Comparison of ENCODE assay signal across 1 cellular context in the genomic region with DNA sequence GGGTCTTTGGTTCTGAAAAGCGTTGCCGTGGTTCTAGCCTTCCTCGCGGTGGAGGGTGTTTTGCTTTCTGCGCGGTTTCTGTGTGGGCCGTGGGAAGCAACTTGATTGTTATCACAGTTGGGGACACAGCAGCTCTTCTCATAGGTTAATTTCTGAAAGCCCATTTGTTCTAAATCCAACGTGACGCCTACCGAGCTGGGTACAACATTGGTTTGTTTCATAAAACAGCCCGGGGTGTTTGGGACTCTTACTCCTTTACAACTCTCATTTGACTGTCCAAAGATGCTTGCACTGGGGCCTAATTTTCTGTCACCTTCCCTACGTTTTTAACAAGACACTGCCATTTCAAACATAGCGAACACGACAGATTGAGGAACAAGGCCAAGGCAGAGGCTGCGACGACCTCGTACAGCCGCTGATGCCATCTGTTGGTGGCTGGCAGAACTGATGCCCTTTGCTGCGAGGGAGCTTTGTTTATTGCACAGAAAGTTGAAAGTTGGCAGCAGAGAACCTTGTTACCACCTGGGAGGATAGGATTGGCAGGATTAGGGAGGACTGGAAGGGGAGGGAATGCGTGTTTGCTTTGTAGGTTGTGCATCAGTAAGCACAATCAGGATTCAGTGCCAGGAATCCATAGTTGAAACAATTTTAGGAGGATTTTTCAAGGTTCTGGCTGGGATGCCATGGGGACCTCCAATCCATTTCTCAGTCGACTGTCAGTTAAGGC.
TF ChIP-seq lines count a peak whose summit lies in the region.

No MANE protein-coding gene starts in this region.

TF ChIP-seq in HepG2, 621 proteins besides CTCF, POLR2A, EP300 and RAD21 (continued from another document and continues in another):
- TF ChIP-seq, protein P1, sequence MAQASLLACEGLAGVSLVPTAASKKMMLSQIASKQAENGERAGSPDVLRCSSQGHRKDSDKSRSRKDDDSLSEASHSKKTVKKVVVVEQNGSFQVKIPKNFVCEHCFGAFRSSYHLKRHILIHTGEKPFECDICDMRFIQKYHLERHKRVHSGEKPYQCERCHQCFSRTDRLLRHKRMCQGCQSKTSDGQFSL (CRISPR knock-in tag; IDR thresholded peaks at IDR 0.05) = no peak
- no peak for TF ChIP-seq NR2F2 (IDR thresholded peaks at IDR 0.05; ENCODE audit: borderline replicate concordance, low read depth)
- no peak for TF ChIP-seq ZNF720 (CRISPR knock-in tag; IDR thresholded peaks at IDR 0.05)
- no peak for TF ChIP-seq ZNF7 (CRISPR knock-in tag; IDR thresholded peaks at IDR 0.05)
- TF ChIP-seq KLF16 (CRISPR knock-in tag; IDR thresholded peaks at IDR 0.05) = no peak; a peak in 1 of 4 replicates
- no peak for TF ChIP-seq MAF1 (CRISPR knock-in tag; IDR thresholded peaks at IDR 0.05; ENCODE audit: borderline replicate concordance)
- no peak for TF ChIP-seq ATAD3A (CRISPR knock-in tag; IDR thresholded peaks at IDR 0.05)
- no peak for TF ChIP-seq HNRNPK (IDR thresholded peaks at IDR 0.05; ENCODE audit: low read depth, low read length, poor library complexity, severe bottlenecking)
- no peak for TF ChIP-seq ZNF547 (CRISPR knock-in tag; IDR thresholded peaks at IDR 0.05)
- no peak for TF ChIP-seq JUNB (CRISPR knock-in tag; IDR thresholded peaks at IDR 0.05; ENCODE audit: borderline replicate concordance)
- TF ChIP-seq ZNF567 (CRISPR knock-in tag; IDR thresholded peaks at IDR 0.05; ENCODE audit: borderline replicate concordance) = 0 out of 2 replicates have a peak, but pooled peaks have one; percentile 63
- TF ChIP-seq GABPB1 (CRISPR knock-in tag; IDR thresholded peaks at IDR 0.05) = no peak
- TF ChIP-seq MAX (IDR thresholded peaks at IDR 0.05) = no peak
- no peak for TF ChIP-seq SMAD1 (CRISPR knock-in tag; IDR thresholded peaks at IDR 0.05; ENCODE audit: borderline replicate concordance, low read depth)
- no peak for TF ChIP-seq RARG (CRISPR knock-in tag; IDR thresholded peaks at IDR 0.05; ENCODE audit: low read depth)
- no peak for TF ChIP-seq GRHL1 (CRISPR knock-in tag; conservative IDR thresholded peaks at IDR 0.05)
- TF ChIP-seq ZKSCAN8 (CRISPR knock-in tag; IDR thresholded peaks at IDR 0.05; ENCODE audit: borderline replicate concordance) = no peak
- peak; percentile 50; the same call in 1 of the 2 replicates for TF ChIP-seq PITX1 (CRISPR knock-in tag; IDR thresholded peaks at IDR 0.05)
- no peak for TF ChIP-seq ZNF383 (CRISPR knock-in tag; IDR thresholded peaks at IDR 0.05; ENCODE audit: borderline replicate concordance)
- TF ChIP-seq YEATS4 (CRISPR knock-in tag; IDR thresholded peaks at IDR 0.05; ENCODE audit: borderline replicate concordance) = no peak
- no peak for TF ChIP-seq CHD2 (IDR thresholded peaks at IDR 0.05; ENCODE audit: low read depth, low read length)
- no peak for TF ChIP-seq ZNF749 (CRISPR knock-in tag; IDR thresholded peaks at IDR 0.05; ENCODE audit: borderline replicate concordance)
- no peak for TF ChIP-seq SOX13 (IDR thresholded peaks at IDR 0.05)
- no peak for TF ChIP-seq SOX13 (CRISPR knock-in tag; conservative IDR thresholded peaks at IDR 0.05 in 1 of 2, IDR thresholded peaks at IDR 0.05 in 1 of 2)
- TF ChIP-seq, protein P2, sequence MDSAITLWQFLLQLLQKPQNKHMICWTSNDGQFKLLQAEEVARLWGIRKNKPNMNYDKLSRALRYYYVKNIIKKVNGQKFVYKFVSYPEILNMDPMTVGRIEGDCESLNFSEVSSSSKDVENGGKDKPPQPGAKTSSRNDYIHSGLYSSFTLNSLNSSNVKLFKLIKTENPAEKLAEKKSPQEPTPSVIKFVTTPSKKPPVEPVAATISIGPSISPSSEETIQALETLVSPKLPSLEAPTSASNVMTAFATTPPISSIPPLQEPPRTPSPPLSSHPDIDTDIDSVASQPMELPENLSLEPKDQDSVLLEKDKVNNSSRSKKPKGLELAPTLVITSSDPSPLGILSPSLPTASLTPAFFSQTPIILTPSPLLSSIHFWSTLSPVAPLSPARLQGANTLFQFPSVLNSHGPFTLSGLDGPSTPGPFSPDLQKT (CRISPR knock-in tag; IDR thresholded peaks at IDR 0.05; ENCODE audit: borderline replicate concordance) = no peak
- TF ChIP-seq SSRP1 (CRISPR knock-in tag; IDR thresholded peaks at IDR 0.05) = no peak
- 0 out of 2 replicates have a peak, but pooled peaks have one; percentile 6 for TF ChIP-seq HOXA3 (CRISPR knock-in tag; IDR thresholded peaks at IDR 0.05)
- no peak for TF ChIP-seq SNAI1 (CRISPR knock-in tag; IDR thresholded peaks at IDR 0.05; ENCODE audit: borderline replicate concordance)
- TF ChIP-seq ZSCAN30 (CRISPR knock-in tag; IDR thresholded peaks at IDR 0.05) = no peak
- TF ChIP-seq ZNF224 (CRISPR knock-in tag; IDR thresholded peaks at IDR 0.05) = no peak
- peak; percentile 81 for TF ChIP-seq ZNF12 (CRISPR knock-in tag; IDR thresholded peaks at IDR 0.05)
- no peak; the same call in 1 of the 2 replicates for TF ChIP-seq MEF2D (CRISPR knock-in tag; IDR thresholded peaks at IDR 0.05)
- TF ChIP-seq ZC3H4 (CRISPR knock-in tag; IDR thresholded peaks at IDR 0.05; ENCODE audit: borderline replicate concordance) = no peak
- TF ChIP-seq ZNF766 (CRISPR knock-in tag; IDR thresholded peaks at IDR 0.05; ENCODE audit: borderline replicate concordance) = no peak
- 0 out of 2 replicates have a peak, but pooled peaks have one; percentile 60 for TF ChIP-seq ZNF614 (CRISPR knock-in tag; IDR thresholded peaks at IDR 0.05; ENCODE audit: borderline replicate concordance)
- peak; percentile 89 for TF ChIP-seq STAG1 (CRISPR knock-in tag; IDR thresholded peaks at IDR 0.05)
- no peak for TF ChIP-seq ZFY (CRISPR knock-in tag; IDR thresholded peaks at IDR 0.05)
- TF ChIP-seq BCL6 (CRISPR knock-in tag; IDR thresholded peaks at IDR 0.05) = no peak
- no peak for TF ChIP-seq ZNF616 (CRISPR knock-in tag; IDR thresholded peaks at IDR 0.05; ENCODE audit: low read depth)
- TF ChIP-seq, protein P3, sequence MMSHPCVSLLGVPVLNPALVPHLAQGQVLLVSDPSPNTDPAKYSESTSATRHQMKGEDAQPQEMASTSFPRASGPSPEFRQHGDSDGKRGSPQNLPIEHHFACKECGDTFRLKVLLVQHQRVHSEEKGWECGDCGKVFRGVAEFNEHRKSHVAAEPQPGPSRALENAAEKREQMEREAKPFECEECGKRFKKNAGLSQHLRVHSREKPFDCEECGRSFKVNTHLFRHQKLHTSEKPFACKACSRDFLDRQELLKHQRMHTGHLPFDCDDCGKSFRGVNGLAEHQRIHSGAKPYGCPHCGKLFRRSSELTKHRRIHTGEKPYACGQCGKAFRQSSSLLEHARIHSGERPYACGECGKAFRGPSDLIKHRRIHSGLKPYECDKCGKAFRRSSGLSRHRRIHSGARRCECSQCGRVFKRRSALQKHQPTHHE (CRISPR knock-in tag; IDR thresholded peaks at IDR 0.05; ENCODE audit: borderline replicate concordance) = no peak
- no peak for TF ChIP-seq POLR2AphosphoS2 (IDR thresholded peaks at IDR 0.05; ENCODE audit: low read depth, low read length)
- TF ChIP-seq, protein P4, sequence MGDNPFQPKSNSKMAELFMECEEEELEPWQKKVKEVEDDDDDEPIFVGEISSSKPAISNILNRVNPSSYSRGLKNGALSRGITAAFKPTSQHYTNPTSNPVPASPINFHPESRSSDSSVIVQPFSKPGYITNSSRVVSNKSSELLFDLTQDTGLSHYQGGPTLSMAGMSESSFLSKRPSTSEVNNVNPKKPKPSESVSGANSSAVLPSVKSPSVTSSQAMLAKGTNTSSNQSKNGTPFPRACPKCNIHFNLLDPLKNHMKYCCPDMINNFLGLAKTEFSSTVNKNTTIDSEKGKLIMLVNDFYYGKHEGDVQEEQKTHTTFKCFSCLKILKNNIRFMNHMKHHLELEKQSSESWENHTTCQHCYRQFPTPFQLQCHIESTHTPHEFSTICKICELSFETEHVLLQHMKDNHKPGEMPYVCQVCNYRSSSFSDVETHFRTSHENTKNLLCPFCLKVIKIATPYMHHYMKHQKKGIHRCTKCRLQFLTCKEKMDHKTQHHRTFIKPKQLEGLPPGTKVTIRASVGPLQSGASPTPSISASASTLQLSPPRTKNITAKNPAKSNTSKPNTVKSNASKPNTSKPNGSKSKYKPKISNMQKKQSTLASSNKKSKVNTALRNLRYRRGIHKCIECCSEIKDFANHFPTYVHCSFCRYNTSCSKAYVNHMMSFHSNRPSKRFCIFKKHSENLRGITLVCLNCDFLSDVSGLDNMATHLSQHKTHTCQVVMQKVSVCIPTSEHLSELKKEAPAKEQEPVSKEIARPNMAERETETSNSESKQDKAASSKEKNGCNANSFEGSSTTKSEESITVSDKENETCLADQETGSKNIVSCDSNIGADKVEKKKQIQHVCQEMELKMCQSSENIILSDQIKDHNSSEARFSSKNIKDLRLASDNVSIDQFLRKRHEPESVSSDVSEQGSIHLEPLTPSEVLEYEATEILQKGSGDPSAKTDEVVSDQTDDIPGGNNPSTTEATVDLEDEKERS (CRISPR knock-in tag; IDR thresholded peaks at IDR 0.05) = no peak
- no peak for TF ChIP-seq ZXDC (CRISPR knock-in tag; IDR thresholded peaks at IDR 0.05)
- TF ChIP-seq ISL2 (CRISPR knock-in tag; IDR thresholded peaks at IDR 0.05) = no peak
- TF ChIP-seq ZNF331 (CRISPR knock-in tag; IDR thresholded peaks at IDR 0.05) = 0 out of 2 replicates have a peak, but pooled peaks have one; percentile 29
- no peak for TF ChIP-seq NR2C2 (CRISPR knock-in tag; IDR thresholded peaks at IDR 0.05; ENCODE audit: borderline replicate concordance)
- 0 out of 2 replicates have a peak, but pooled peaks have one; percentile 46 for TF ChIP-seq AHR (CRISPR knock-in tag; IDR thresholded peaks at IDR 0.05)
- TF ChIP-seq, protein P5, sequence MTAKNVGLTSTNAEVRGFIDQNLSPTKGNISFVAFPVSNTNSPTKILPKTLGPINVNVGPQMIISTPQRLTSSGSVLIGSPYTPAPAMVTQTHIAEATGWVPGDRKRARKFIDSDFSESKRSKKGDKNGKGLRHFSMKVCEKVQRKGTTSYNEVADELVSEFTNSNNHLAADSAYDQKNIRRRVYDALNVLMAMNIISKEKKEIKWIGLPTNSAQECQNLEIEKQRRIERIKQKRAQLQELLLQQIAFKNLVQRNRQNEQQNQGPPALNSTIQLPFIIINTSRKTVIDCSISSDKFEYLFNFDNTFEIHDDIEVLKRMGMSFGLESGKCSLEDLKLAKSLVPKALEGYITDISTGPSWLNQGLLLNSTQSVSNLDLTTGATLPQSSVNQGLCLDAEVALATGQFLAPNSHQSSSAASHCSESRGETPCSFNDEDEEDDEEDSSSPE (CRISPR knock-in tag; IDR thresholded peaks at IDR 0.05) = no peak
- no peak for TF ChIP-seq NAIF1 (CRISPR knock-in tag; IDR thresholded peaks at IDR 0.05; ENCODE audit: borderline replicate concordance)
- TF ChIP-seq TCF7 (IDR thresholded peaks at IDR 0.05; ENCODE audit: low read depth) = no peak
- no peak for TF ChIP-seq AGO2 (optimal IDR thresholded peaks at IDR 0.05; ENCODE audit: low read depth, low read length)
- no peak for TF ChIP-seq ELF1 (CRISPR knock-in tag; IDR thresholded peaks at IDR 0.05)
- TF ChIP-seq, protein P6, sequence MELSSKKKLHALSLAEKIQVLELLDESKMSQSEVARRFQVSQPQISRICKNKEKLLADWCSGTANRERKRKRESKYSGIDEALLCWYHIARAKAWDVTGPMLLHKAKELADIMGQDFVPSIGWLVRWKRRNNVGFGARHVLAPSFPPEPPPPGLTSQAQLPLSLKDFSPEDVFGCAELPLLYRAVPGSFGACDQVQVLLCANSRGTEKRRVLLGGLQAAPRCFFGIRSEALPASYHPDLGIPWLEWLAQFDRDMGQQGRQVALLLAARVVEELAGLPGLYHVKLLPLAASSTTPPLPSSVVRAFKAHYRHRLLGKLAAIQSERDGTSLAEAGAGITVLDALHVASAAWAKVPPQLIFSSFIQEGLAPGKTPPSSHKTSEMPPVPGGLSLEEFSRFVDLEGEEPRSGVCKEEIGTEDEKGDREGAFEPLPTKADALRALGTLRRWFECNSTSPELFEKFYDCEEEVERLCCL (CRISPR knock-in tag; IDR thresholded peaks at IDR 0.05; ENCODE audit: borderline replicate concordance) = no peak
- no peak for TF ChIP-seq ZNF747 (CRISPR knock-in tag; IDR thresholded peaks at IDR 0.05; ENCODE audit: borderline replicate concordance)
- TF ChIP-seq ZNF549 (CRISPR knock-in tag; IDR thresholded peaks at IDR 0.05) = no peak
- TF ChIP-seq CBX2 (IDR thresholded peaks at IDR 0.05; ENCODE audit: low read depth, low read length) = no peak
- TF ChIP-seq CBX2 (CRISPR knock-in tag; IDR thresholded peaks at IDR 0.05; ENCODE audit: low read depth) = no peak
- peak; percentile 60 for TF ChIP-seq ELF3 (CRISPR knock-in tag; IDR thresholded peaks at IDR 0.05)
- TF ChIP-seq MIXL1 (CRISPR knock-in tag; IDR thresholded peaks at IDR 0.05) = 0 out of 2 replicates have a peak, but pooled peaks have one; percentile 32
